28 cellular contexts compared by ENCODE assay signal in genomic region chr9:2036844-2037243, GRCh38.
"Had no signal": no experiment of that assay in that cellular context is flagged by ENCODE, and none has a peak within 500 bp of the region (broad histone marks: within the 10 kb centered on the region; RNA-seq: fewer than 3 reads in every experiment).

No MANE protein-coding gene starts in this region.

- H3K4me3 ChIP-seq: breast epithelium, left lung, lower lobe of right lung, mucosa of descending colon, pancreas, prostate gland, sigmoid colon, testis, transverse colon had no signal

- ATAC-seq: activated CD4-positive, CD25-positive, alpha-beta regulatory T cell treated with anti-CD3 and anti-CD28 coated beads, Interleukin-2, amount 50 U/mL, for 24 hours; activated CD8-positive, alpha-beta memory T cell treated with anti-CD3 and anti-CD28 coated beads, Interleukin-2, amount 10 ng/mL, durations not matched to agents 7 days and 5 days; left lung; lower lobe of right lung; mucosa of descending colon; pancreas had no signal

- H3K4me1 Mint-ChIP-seq: neural crest cell had no signal

- DNase-seq: activated CD4-positive, alpha-beta memory T cell treated with anti-CD3 and anti-CD28 coated beads, Interleukin-2, amount 10 ng/mL, durations not matched to agents 7 days and 5 days; activated CD4-positive, alpha-beta T cell treated with anti-CD3 and anti-CD28 coated beads, Interleukin-2, amount 10 ng/mL, durations not matched to agents 24 days and 14 days; activated CD8-positive, alpha-beta memory T cell treated with anti-CD3 and anti-CD28 coated beads, Interleukin-2, amount 10 ng/mL, durations not matched to agents 7 days and 5 days; activated effector memory CD4-positive, alpha-beta T cell treated with anti-CD3 and anti-CD28 coated beads, Interleukin-2, amount 50 U/mL, for 16 hours; activated naive CD4-positive, alpha-beta T cell treated with anti-CD3 and anti-CD28 coated beads, Interleukin-2, amount 10 ng/mL, durations not matched to agents 7 days and 5 days; central memory CD4-positive, alpha-beta T cell; effector CD8-positive, alpha-beta T cell; left lung; lower lobe of right lung; mucosa of descending colon; nucleus accumbens; pancreas; retina; sigmoid colon; small intestine; stimulated activated CD4-positive, alpha-beta T cell treated with anti-CD3 and anti-CD28 coated beads, Interleukin-4, amount 100 ng/mL, for 4 hours; stimulated activated CD8-positive, alpha-beta memory T cell treated with anti-CD3 and anti-CD28 coated beads, Interleukin-4, amount 100 ng/mL, for 48 hours; stimulated activated naive CD4-positive, alpha-beta T cell; T-helper 9 cell; testis; transverse colon; WERI-Rb-1 had no signal

- FAIRE-seq: frontal cortex, pancreas, small intestine had no signal

- H3K9me3 ChIP-seq: breast epithelium, left lung, lower lobe of right lung, mucosa of descending colon, pancreas, prostate gland, sigmoid colon, testis, transverse colon had no signal

- H3K27ac ChIP-seq: breast epithelium, left lung, lower lobe of right lung, pancreas, prostate gland, sigmoid colon, testis, transverse colon, WERI-Rb-1 had no signal

- H3K4me3 Mint-ChIP-seq: activated CD4-positive, alpha-beta memory T cell treated with anti-CD3 and anti-CD28 coated beads, Interleukin-2, amount 10 ng/mL, durations not matched to agents 7 days and 5 days; activated CD4-positive, alpha-beta T cell treated with anti-CD3 and anti-CD28 coated beads, Interleukin-2, amount 10 ng/mL, durations not matched to agents 24 days and 14 days; activated CD8-positive, alpha-beta memory T cell treated with anti-CD3 and anti-CD28 coated beads, Interleukin-2, amount 10 ng/mL, durations not matched to agents 7 days and 5 days; activated naive CD4-positive, alpha-beta T cell treated with anti-CD3 and anti-CD28 coated beads, Interleukin-2, amount 10 ng/mL, durations not matched to agents 7 days and 5 days; dendritic cell treated with granulocyte-macrophage colony-stimulating factor and Interleukin-4, amounts not matched to agents 40 ng/mL and 50 ng/mL, for 4 days; neural crest cell had no signal

- H3K4me1 ChIP-seq: breast epithelium, prostate gland had no signal

- H3K9me3 Mint-ChIP-seq: activated CD4-positive, alpha-beta memory T cell treated with anti-CD3 and anti-CD28 coated beads, Interleukin-2, amount 10 ng/mL, durations not matched to agents 7 days and 5 days; activated CD4-positive, alpha-beta T cell treated with anti-CD3 and anti-CD28 coated beads, Interleukin-2, amount 10 ng/mL, durations not matched to agents 24 days and 14 days; activated naive CD4-positive, alpha-beta T cell treated with anti-CD3 and anti-CD28 coated beads, Interleukin-2, amount 10 ng/mL, durations not matched to agents 7 days and 5 days; dendritic cell treated with granulocyte-macrophage colony-stimulating factor and Interleukin-4, amounts not matched to agents 40 ng/mL and 50 ng/mL, for 4 days; neural crest cell had no signal

- H3K27me3 ChIP-seq: breast epithelium, left lung, pancreas, sigmoid colon, testis, transverse colon had no signal

- H3K27me3 Mint-ChIP-seq: activated CD4-positive, alpha-beta memory T cell treated with anti-CD3 and anti-CD28 coated beads, Interleukin-2, amount 10 ng/mL, durations not matched to agents 7 days and 5 days; activated CD4-positive, alpha-beta T cell treated with anti-CD3 and anti-CD28 coated beads, Interleukin-2, amount 10 ng/mL, durations not matched to agents 24 days and 14 days; activated CD8-positive, alpha-beta memory T cell treated with anti-CD3 and anti-CD28 coated beads, Interleukin-2, amount 10 ng/mL, durations not matched to agents 7 days and 5 days; activated naive CD4-positive, alpha-beta T cell treated with anti-CD3 and anti-CD28 coated beads, Interleukin-2, amount 10 ng/mL, durations not matched to agents 7 days and 5 days; dendritic cell treated with granulocyte-macrophage colony-stimulating factor and Interleukin-4, amounts not matched to agents 40 ng/mL and 50 ng/mL, for 4 days had no signal

- H3K27ac Mint-ChIP-seq: activated CD4-positive, alpha-beta memory T cell treated with anti-CD3 and anti-CD28 coated beads, Interleukin-2, amount 10 ng/mL, durations not matched to agents 7 days and 5 days; activated CD4-positive, alpha-beta T cell treated with anti-CD3 and anti-CD28 coated beads, Interleukin-2, amount 10 ng/mL, durations not matched to agents 24 days and 14 days; activated CD8-positive, alpha-beta memory T cell treated with anti-CD3 and anti-CD28 coated beads, Interleukin-2, amount 10 ng/mL, durations not matched to agents 7 days and 5 days; activated naive CD4-positive, alpha-beta T cell treated with anti-CD3 and anti-CD28 coated beads, Interleukin-2, amount 10 ng/mL, durations not matched to agents 7 days and 5 days; dendritic cell treated with granulocyte-macrophage colony-stimulating factor and Interleukin-4, amounts not matched to agents 40 ng/mL and 50 ng/mL, for 4 days had no signal
